In the genomic region with DNA sequence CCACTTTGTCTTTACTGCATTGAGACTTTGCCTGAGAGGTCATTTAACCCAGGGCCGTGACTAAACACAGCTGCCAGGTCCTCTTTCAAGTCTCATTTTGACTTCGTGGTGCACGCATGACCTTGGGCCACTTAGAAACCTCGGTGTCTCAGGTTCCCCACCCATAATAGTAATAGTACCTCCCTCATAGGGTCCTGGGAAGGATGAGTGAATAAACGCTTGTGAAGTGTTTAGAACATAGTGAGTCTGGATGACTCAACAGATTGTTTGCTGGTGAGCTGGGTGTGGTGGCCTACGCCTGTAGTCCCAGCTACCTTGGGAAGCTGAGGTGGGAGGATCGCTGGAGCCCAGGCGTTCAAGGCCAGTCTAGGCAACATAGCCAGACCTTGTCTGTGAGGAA, we compare ENCODE assay signal across 2 cellular contexts.
TF ChIP-seq lines count a peak whose summit lies in the region.

No MANE protein-coding gene starts in this region.

TF ChIP-seq in HCT116, 20 proteins besides CTCF, POLR2A, EP300 and RAD21 (continued from another document):
- TF ChIP-seq, protein P1, sequence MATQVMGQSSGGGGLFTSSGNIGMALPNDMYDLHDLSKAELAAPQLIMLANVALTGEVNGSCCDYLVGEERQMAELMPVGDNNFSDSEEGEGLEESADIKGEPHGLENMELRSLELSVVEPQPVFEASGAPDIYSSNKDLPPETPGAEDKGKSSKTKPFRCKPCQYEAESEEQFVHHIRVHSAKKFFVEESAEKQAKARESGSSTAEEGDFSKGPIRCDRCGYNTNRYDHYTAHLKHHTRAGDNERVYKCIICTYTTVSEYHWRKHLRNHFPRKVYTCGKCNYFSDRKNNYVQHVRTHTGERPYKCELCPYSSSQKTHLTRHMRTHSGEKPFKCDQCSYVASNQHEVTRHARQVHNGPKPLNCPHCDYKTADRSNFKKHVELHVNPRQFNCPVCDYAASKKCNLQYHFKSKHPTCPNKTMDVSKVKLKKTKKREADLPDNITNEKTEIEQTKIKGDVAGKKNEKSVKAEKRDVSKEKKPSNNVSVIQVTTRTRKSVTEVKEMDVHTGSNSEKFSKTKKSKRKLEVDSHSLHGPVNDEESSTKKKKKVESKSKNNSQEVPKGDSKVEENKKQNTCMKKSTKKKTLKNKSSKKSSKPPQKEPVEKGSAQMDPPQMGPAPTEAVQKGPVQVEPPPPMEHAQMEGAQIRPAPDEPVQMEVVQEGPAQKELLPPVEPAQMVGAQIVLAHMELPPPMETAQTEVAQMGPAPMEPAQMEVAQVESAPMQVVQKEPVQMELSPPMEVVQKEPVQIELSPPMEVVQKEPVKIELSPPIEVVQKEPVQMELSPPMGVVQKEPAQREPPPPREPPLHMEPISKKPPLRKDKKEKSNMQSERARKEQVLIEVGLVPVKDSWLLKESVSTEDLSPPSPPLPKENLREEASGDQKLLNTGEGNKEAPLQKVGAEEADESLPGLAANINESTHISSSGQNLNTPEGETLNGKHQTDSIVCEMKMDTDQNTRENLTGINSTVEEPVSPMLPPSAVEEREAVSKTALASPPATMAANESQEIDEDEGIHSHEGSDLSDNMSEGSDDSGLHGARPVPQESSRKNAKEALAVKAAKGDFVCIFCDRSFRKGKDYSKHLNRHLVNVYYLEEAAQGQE (IDR thresholded peaks at IDR 0.05; ENCODE audit: low read depth): no peak
- no peak for TF ChIP-seq SRF (IDR thresholded peaks at IDR 0.05; ENCODE audit: low read depth)

TF ChIP-seq in GM23338, 12 proteins besides CTCF, POLR2A, EP300 and RAD21 (continued from another document):
- TF ChIP-seq, protein P1 (IDR thresholded peaks at IDR 0.05; ENCODE audit: unreplicated experiment): no peak
- TF ChIP-seq EZH2 (IDR thresholded peaks at IDR 0.05; ENCODE audit: low read depth, unreplicated experiment) (no peak), ETS1 (IDR thresholded peaks at IDR 0.05) (no peak), STAT1 (IDR thresholded peaks at IDR 0.05; ENCODE audit: unreplicated experiment) (no peak), CREB1 (CRISPR knock-in tag; IDR thresholded peaks at IDR 0.05; ENCODE audit: low read depth) (no peak), POLR2AphosphoS5 (IDR thresholded peaks at IDR 0.05; ENCODE audit: low read depth) (no peak), ZNF462 (CRISPR knock-in tag; IDR thresholded peaks at IDR 0.05) (no peak), NANOG (IDR thresholded peaks at IDR 0.05; ENCODE audit: borderline replicate concordance) (no peak), ZNF114 (CRISPR knock-in tag; IDR thresholded peaks at IDR 0.05) (no peak)
